In genomic region chr5:136981936-136982335, GRCh38 we compare ENCODE assay signal across 8 cellular contexts.
"Had no signal": no experiment of that assay in that cellular context is flagged by ENCODE, and none has a peak within 500 bp of the region (broad histone marks: within the 10 kb centered on the region; RNA-seq: fewer than 3 reads in every experiment).

No MANE protein-coding gene starts in this region.

- FAIRE-seq: HepG2, HTR-8/SVneo, K562 had no signal

- H3K4me2 ChIP-seq: KMS-11 had no signal

- H3K9ac ChIP-seq: KMS-11 had no signal

- H3K4me3 ChIP-seq: K562 had no signal

- H3K27ac ChIP-seq: HL-60, KMS-11 had no signal

- ATAC-seq: HepG2, K562 had no signal

- DNase-seq: IMR-90, KBM-7, KG1 had no signal
